Comparison of ENCODE assay signal across 22 cellular contexts in genomic region chr22:27596133-27596905, GRCh38.
DNase-seq lines count a peak whose midpoint lies in the region; ATAC-seq, FAIRE-seq and TF ChIP-seq lines count a peak whose summit lies in the region.
"Had no signal": no experiment of that assay in that cellular context is flagged by ENCODE, and none has a peak within 500 bp of the region (broad histone marks: within the 10 kb centered on the region; RNA-seq: fewer than 3 reads in every experiment).

No MANE protein-coding gene starts in this region.

- no peak overlapping the region for H3K9ac ChIP-seq in neural progenitor cell

- intact Hi-C loops in sigmoid colon (cut with DNase I): no loop called here

- no peak for ATAC-seq in HG03280 (IDR thresholded peaks at IDR 0.05; ENCODE audit: unreplicated experiment)
- ATAC-seq: CD8-positive, alpha-beta T cell; GM12878 had no signal

- H3F3A ChIP-seq in neural progenitor cell (ENCODE audit: low read depth): peaks cover 3% of the 10 kb centered on the region

- peaks cover 2% of the 10 kb centered on the region for H3K36me3 Mint-ChIP-seq in neural progenitor cell
- H3K36me3 Mint-ChIP-seq: CD8-positive, alpha-beta T cell had no signal

- no peak overlapping the region for H3K4me3 ChIP-seq in hepatocyte
- no peak overlapping the region for H3K4me3 ChIP-seq in neural progenitor cell
- no peak overlapping the region for H3K4me3 ChIP-seq in sigmoid colon
- H3K4me3 ChIP-seq: GM12878, HAP-1 had no signal

- TF ChIP-seq CTCF in hepatocyte (IDR thresholded peaks at IDR 0.05; ENCODE audit: poor library complexity) (no peak), neural progenitor cell (IDR thresholded peaks at IDR 0.05) (no peak), sigmoid colon (IDR thresholded peaks at IDR 0.05) (no peak)

- H2AFZ ChIP-seq in hepatocyte (no peak overlapping the region), neural progenitor cell (replicated peaks) (peak overlapping the region; percentile 46)

- no peaks in the 10 kb centered on the region for H3K27me3 ChIP-seq in hepatocyte
- no peaks in the 10 kb centered on the region for H3K27me3 ChIP-seq in neural progenitor cell
- no peaks in the 10 kb centered on the region for H3K27me3 ChIP-seq in sigmoid colon

- no peaks in the 10 kb centered on the region for H3K9me3 Mint-ChIP-seq in neural progenitor cell
- H3K9me3 Mint-ChIP-seq: CD8-positive, alpha-beta T cell had no signal

- H3K79me2 ChIP-seq in hepatocyte: no peaks in the 10 kb centered on the region
- no peaks in the 10 kb centered on the region for H3K79me2 ChIP-seq in neural progenitor cell (ENCODE audit: low read depth)

- peak; percentile 89 for FAIRE-seq in urothelium cell line (lab: Jason Lieb, UNC)
- FAIRE-seq: G401.6, GM12878 had no signal

- peak overlapping the region; percentile 75 for H3K27ac ChIP-seq in hepatocyte
- H3K27ac ChIP-seq in neural progenitor cell: no peak overlapping the region
- H3K27ac ChIP-seq in sigmoid colon: peak overlapping the region in 1 of 4 donors; percentile 28
- H3K27ac ChIP-seq: RWPE1 had no signal

- no peaks in the 10 kb centered on the region for H3K9me2 ChIP-seq in hepatocyte (replicated peaks; ENCODE audit: insufficient read depth)

- peak; percentile 73 for DNase-seq in RPMI7951 (ENCODE audit: low read depth)
- DNase-seq in hepatocyte (ENCODE audit: low spot score): no peak
- DNase-seq in neural progenitor cell (ENCODE audit: low spot score): no peak
- no peak for DNase-seq in urothelium cell line (ENCODE audit: low spot score)
- no peak for DNase-seq in sigmoid colon
- DNase-seq in SIG-M5 treated with dmso at 0.1 percent for 504 hours (lab: John Stamatoyannopoulos, UW; ENCODE audit: unreplicated experiment): no peak
- DNase-seq: C1 segment of cervical spinal cord; Caco-2; CD8-positive, alpha-beta T cell; GOT3; IMR-90; KG1; MM.1S; NCI-H1694; NCI-H2029 treated with DMSO at 0.1 percent for 48 hours; NCI-H69; SHP77 had no signal

- H3K4me3 Mint-ChIP-seq in neural progenitor cell: no peak overlapping the region
- H3K4me3 Mint-ChIP-seq: CD8-positive, alpha-beta T cell had no signal

- H3K9me3 ChIP-seq in hepatocyte (ENCODE audit: low read depth): no peaks in the 10 kb centered on the region
- H3K9me3 ChIP-seq in neural progenitor cell (ENCODE audit: low read depth): no peaks in the 10 kb centered on the region
- H3K9me3 ChIP-seq in sigmoid colon: no peaks in the 10 kb centered on the region
- H3K9me3 ChIP-seq: Caco-2, HAP-1 had no signal

- no peak for TF ChIP-seq POLR2A in sigmoid colon (IDR thresholded peaks at IDR 0.05)

- no peak overlapping the region for H3K27ac Mint-ChIP-seq in neural progenitor cell
- H3K27ac Mint-ChIP-seq: CD8-positive, alpha-beta T cell had no signal

- WGBS in hepatocyte (ENCODE audit: low lambda C conversion rate, missing lambda C conversion rate): 58% methylated on average over 8 of the region's 8 CpGs
- WGBS in sigmoid colon, 2 donors: 75 to 82% methylated on average over 8 of the region's 8 CpGs

- H3K4me1 ChIP-seq in hepatocyte (ENCODE audit: insufficient read depth) (no peaks in the 10 kb centered on the region), neural progenitor cell (peaks cover 6% of the 10 kb centered on the region), sigmoid colon (peaks cover 0 to 7% (median 0%) of the 10 kb centered on the region in 4 donors)
- H3K4me1 ChIP-seq: Caco-2, HAP-1 had no signal

- no peak for TF ChIP-seq EP300 in sigmoid colon (IDR thresholded peaks at IDR 0.05)

- no peaks in the 10 kb centered on the region for H3K36me3 ChIP-seq in hepatocyte (replicated peaks; ENCODE audit: insufficient read depth, low read depth)
- H3K36me3 ChIP-seq in neural progenitor cell: no peaks in the 10 kb centered on the region
- H3K36me3 ChIP-seq in sigmoid colon: no peaks in the 10 kb centered on the region
- H3K36me3 ChIP-seq: HAP-1 had no signal

- H3K27me3 Mint-ChIP-seq in neural progenitor cell (ENCODE audit: insufficient read depth, low read depth): peaks cover 14% of the 10 kb centered on the region

- H3K4me2 ChIP-seq in hepatocyte: no peak overlapping the region
- no peak overlapping the region for H3K4me2 ChIP-seq in neural progenitor cell

- no peaks in the 10 kb centered on the region for H4K20me1 ChIP-seq in hepatocyte (ENCODE audit: insufficient read depth, poor library complexity, severe bottlenecking)
- no peaks in the 10 kb centered on the region for H4K20me1 ChIP-seq in neural progenitor cell (ENCODE audit: low read depth)

- H3K4me1 Mint-ChIP-seq in neural progenitor cell: peaks cover 3% of the 10 kb centered on the region
